ENCODE assay signal across 1 cellular context in genomic region chr14:102195446-102195845, GRCh38.
TF ChIP-seq lines count a peak whose summit lies in the region.

No MANE protein-coding gene starts in this region.

TF ChIP-seq in WTC11, 78 proteins besides CTCF, POLR2A, EP300 and RAD21 (continued from another document):
- TF ChIP-seq ZBTB21 (CRISPR knock-in tag; IDR thresholded peaks at IDR 0.05; ENCODE audit: borderline replicate concordance) = no peak
- no peak for TF ChIP-seq TEAD4 (CRISPR knock-in tag; IDR thresholded peaks at IDR 0.05)
TF ChIP-seq in WTC11: peak in this region for 0.
